In the genomic region with DNA sequence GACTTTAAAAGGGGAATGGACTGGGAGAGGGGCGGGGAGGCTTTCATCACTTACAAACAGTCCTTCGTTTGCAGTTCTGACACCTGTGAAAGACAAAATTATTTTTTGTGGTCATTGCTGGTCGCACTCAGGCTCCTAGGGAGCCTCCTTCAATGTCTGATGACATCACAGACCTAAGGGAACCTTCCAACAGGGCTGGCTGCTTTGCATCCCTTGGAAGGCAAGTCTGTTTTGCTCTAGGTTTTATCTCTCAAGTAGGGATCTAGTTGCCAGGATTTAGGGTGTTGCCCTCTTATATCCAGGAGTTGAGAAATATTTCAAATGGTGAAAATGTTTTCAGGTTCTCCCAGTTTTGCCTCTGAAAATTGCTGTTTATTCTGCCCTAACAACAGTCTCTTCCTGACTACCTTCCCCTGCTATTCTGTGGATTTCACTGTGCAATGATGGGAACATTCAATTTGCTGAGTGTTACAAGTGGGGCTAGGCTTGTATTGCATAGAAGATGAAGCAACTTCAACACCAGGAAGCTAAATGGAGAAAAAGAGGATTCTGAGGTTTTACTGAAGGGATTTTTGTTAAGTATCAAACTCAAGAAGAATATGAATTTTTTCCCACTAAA, we compare ENCODE assay signal across 24 cellular contexts.
"Had no signal": no experiment of that assay in that cellular context is flagged by ENCODE, and none has a peak within 500 bp of the region (broad histone marks: within the 10 kb centered on the region; RNA-seq: fewer than 3 reads in every experiment).

No MANE protein-coding gene starts in this region.

- DNase-seq: islet precursor cell; lower lobe of right lung; mammary epithelial cell; mesenchymal stem cell; naive thymus-derived CD8-positive, alpha-beta T cell; nucleus accumbens; psoas muscle; right lobe of liver; stimulated activated CD4-positive, alpha-beta T cell treated with anti-CD3 and anti-CD28 coated beads, Interleukin-1b, Interleukin-23, amount 100 ng/mL, for 48 hours; stimulated activated CD4-positive, alpha-beta T cell treated with anti-CD3 and anti-CD28 coated beads, Interleukin-2, amount 100 ng/mL, for 48 hours; stimulated activated CD4-positive, alpha-beta T cell treated with anti-CD3 and anti-CD28 coated beads, Interleukin-4, amount 100 ng/mL, for 4 hours; stimulated activated CD8-positive, alpha-beta memory T cell treated with anti-CD3 and anti-CD28 coated beads, Interleukin-4, amount 100 ng/mL, for 48 hours; stimulated activated naive CD4-positive, alpha-beta T cell treated with Interleukin-2 at 50 U/mL for 16 hours; stimulated activated naive CD8-positive, alpha-beta T cell treated with anti-CD3 and anti-CD28 coated beads, Interleukin-15, amount 100 ng/mL, for 72 hours; substantia nigra; uterus had no signal

- H3K36me3 Mint-ChIP-seq: naive thymus-derived CD8-positive, alpha-beta T cell; stimulated activated memory B cell treated with anti-CD40 and anti-IgM and Interleukin-4, amounts not matched to agents 10 μg/mL and 1 μg/mL and 100 μg/mL, for 72 hours; type B pancreatic cell had no signal

- H3K4me3 Mint-ChIP-seq: naive thymus-derived CD8-positive, alpha-beta T cell; nephron; neural crest cell; stimulated activated memory B cell treated with anti-CD40 and anti-IgM and Interleukin-4, amounts not matched to agents 10 μg/mL and 1 μg/mL and 100 μg/mL, for 72 hours; stimulated activated naive CD8-positive, alpha-beta T cell treated with anti-CD3 and anti-CD28 coated beads, Interleukin-15, amount 100 ng/mL, for 72 hours; type B pancreatic cell had no signal

- H3K27me3 Mint-ChIP-seq: stimulated activated memory B cell treated with anti-CD40 and anti-IgM and Interleukin-4, amounts not matched to agents 10 μg/mL and 1 μg/mL and 100 μg/mL, for 72 hours had no signal

- H3K27me3 ChIP-seq: right lobe of liver had no signal

- H3K4me1 ChIP-seq: lower lobe of right lung, parathyroid adenoma, psoas muscle, right lobe of liver, tibial nerve, uterus had no signal

- H3K9me3 ChIP-seq: lower lobe of right lung, psoas muscle, right lobe of liver, tibial nerve, uterus had no signal

- H3K27ac Mint-ChIP-seq: naive thymus-derived CD8-positive, alpha-beta T cell; nephron; stimulated activated memory B cell treated with anti-CD40 and anti-IgM and Interleukin-4, amounts not matched to agents 10 μg/mL and 1 μg/mL and 100 μg/mL, for 72 hours; stimulated activated naive CD8-positive, alpha-beta T cell treated with anti-CD3 and anti-CD28 coated beads, Interleukin-15, amount 100 ng/mL, for 72 hours; type B pancreatic cell had no signal

- H3K36me3 ChIP-seq: lower lobe of right lung, right lobe of liver, tibial nerve, uterus had no signal

- H3K9me3 Mint-ChIP-seq: naive thymus-derived CD8-positive, alpha-beta T cell; nephron; neural crest cell; stimulated activated memory B cell treated with anti-CD40 and anti-IgM and Interleukin-4, amounts not matched to agents 10 μg/mL and 1 μg/mL and 100 μg/mL, for 72 hours; type B pancreatic cell had no signal

- H3K4me3 ChIP-seq: hepatocyte, lower lobe of right lung, psoas muscle, right lobe of liver, smooth muscle cell, tibial nerve, uterus had no signal

- ATAC-seq: lower lobe of right lung; naive thymus-derived CD8-positive, alpha-beta T cell; psoas muscle; right lobe of liver; stimulated activated memory B cell treated with anti-CD40 and anti-IgM and Interleukin-4, amounts not matched to agents 10 μg/mL and 1 μg/mL and 100 μg/mL, for 72 hours; stimulated activated naive CD8-positive, alpha-beta T cell treated with anti-CD3 and anti-CD28 coated beads, Interleukin-15, amount 100 ng/mL, for 72 hours had no signal

- H3K4me1 Mint-ChIP-seq: naive thymus-derived CD8-positive, alpha-beta T cell; nephron; neural crest cell; stimulated activated memory B cell treated with anti-CD40 and anti-IgM and Interleukin-4, amounts not matched to agents 10 μg/mL and 1 μg/mL and 100 μg/mL, for 72 hours; stimulated activated naive CD8-positive, alpha-beta T cell treated with anti-CD3 and anti-CD28 coated beads, Interleukin-15, amount 100 ng/mL, for 72 hours had no signal

- H3K27ac ChIP-seq: hepatocyte, lower lobe of right lung, parathyroid adenoma, psoas muscle, right lobe of liver, tibial nerve, uterus had no signal
